In the genomic region with DNA sequence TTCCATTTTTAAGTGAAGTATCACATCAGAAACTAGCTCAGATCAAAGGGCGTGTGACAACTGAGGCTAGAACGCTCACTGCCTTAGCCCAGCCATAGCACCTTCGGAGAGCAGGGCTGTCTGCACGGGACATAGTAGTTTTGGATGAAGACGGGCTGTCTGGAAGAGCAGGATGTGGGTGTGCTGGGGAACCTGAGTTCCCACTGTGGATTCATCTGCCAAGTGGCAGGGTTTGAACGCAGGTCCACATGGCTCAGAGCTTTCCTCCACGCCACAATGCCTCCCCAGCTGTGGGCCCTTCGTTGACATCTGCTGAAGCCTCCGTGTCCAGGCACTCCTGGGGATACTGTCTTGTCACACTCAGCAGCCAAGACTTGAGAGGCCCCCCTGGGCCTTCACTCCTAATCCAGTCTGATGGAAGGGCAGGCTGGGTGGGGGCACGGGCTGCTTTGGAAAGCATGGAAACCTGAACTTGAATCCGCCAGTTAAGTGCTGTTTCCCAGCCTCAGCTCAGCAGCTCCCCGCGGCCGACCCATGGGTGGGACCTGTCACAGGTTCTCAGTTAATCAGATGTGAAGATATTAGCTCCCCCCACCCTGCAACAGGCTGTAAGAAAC, we compare ENCODE assay signal across 1 cellular context.
TF ChIP-seq lines count a peak whose summit lies in the region.

No MANE protein-coding gene starts in this region.

TF ChIP-seq in A549, 52 proteins besides CTCF, POLR2A, EP300 and RAD21 (continued from another document):
- TF ChIP-seq, protein P1, sequence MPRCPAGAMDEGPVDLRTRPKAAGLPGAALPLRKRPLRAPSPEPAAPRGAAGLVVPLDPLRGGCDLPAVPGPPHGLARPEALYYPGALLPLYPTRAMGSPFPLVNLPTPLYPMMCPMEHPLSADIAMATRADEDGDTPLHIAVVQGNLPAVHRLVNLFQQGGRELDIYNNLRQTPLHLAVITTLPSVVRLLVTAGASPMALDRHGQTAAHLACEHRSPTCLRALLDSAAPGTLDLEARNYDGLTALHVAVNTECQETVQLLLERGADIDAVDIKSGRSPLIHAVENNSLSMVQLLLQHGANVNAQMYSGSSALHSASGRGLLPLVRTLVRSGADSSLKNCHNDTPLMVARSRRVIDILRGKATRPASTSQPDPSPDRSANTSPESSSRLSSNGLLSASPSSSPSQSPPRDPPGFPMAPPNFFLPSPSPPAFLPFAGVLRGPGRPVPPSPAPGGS (IDR thresholded peaks at IDR 0.05) = 0 out of 3 replicates have a peak, but pooled peaks have one; percentile 27
- TF ChIP-seq HOXA7 (CRISPR knock-in tag; IDR thresholded peaks at IDR 0.05) = 0 out of 2 replicates have a peak, but pooled peaks have one; percentile 51
- TF ChIP-seq POLR2AphosphoS2 (conservative IDR thresholded peaks at IDR 0.05; ENCODE audit: low read length) = 0 out of 2 replicates have a peak, but pooled peaks have one; percentile 36
- TF ChIP-seq NR3C1 (IDR thresholded peaks at IDR 0.05) = no peak
- peak in 1 of 2 experiments; percentile 3; a peak in 1 of 5 replicates for TF ChIP-seq JUN (IDR thresholded peaks at IDR 0.05)
TF ChIP-seq in A549: peak in this region for 6.
